ENCODE assay signal across 9 cellular contexts in genomic region chr10:74827694-74828093, GRCh38. TPM values are rescaled to one million over a fixed set of nuclear protein-coding genes. Genes with fewer than 3 reads are reported as not detected.
A peak's percentile ranks its signal among the peaks of the same experiment; 100 is the strongest.
DNase-seq lines count a peak whose midpoint lies in the region; ATAC-seq and TF ChIP-seq lines count a peak whose summit lies in the region.
"Had no signal": no experiment of that assay in that cellular context is flagged by ENCODE, and none has a peak within 500 bp of the region (broad histone marks: within the 10 kb centered on the region; RNA-seq: fewer than 3 reads in every experiment).

No MANE protein-coding gene starts in this region.

- TF ChIP-seq POLR2A in testis (IDR thresholded peaks at IDR 0.05) = no peak

- H3K9me3 Mint-ChIP-seq in activated CD8-positive, alpha-beta memory T cell treated with anti-CD3 and anti-CD28 coated beads, Interleukin-2, amount 10 ng/mL, durations not matched to agents 7 days and 5 days (ENCODE audit: low read depth) = no peaks in the 10 kb centered on the region
- no peaks in the 10 kb centered on the region for H3K9me3 Mint-ChIP-seq in activated naive CD8-positive, alpha-beta T cell (ENCODE audit: low read depth)

- no peaks in the 10 kb centered on the region for H3K27me3 Mint-ChIP-seq in activated CD8-positive, alpha-beta memory T cell treated with anti-CD3 and anti-CD28 coated beads, Interleukin-2, amount 10 ng/mL, durations not matched to agents 7 days and 5 days
- H3K27me3 Mint-ChIP-seq in activated naive CD8-positive, alpha-beta T cell = no peaks in the 10 kb centered on the region

- H3K9me3 ChIP-seq in left lung (no peaks in the 10 kb centered on the region), testis (no peaks in the 10 kb centered on the region)

- H3K4me1 ChIP-seq in left lung = peaks cover 0 to 35% of the 10 kb centered on the region in 2 donors
- peaks cover 36% of the 10 kb centered on the region for H3K4me1 ChIP-seq in testis

- 36 to 71% methylated on average over 7 of the region's 7 CpGs for whole genome bisulfite sequencing in testis, 2 donors

- CTCF ChIA-PET in activated CD8-positive, alpha-beta memory T cell treated with anti-CD3 and anti-CD28 coated beads, Interleukin-2, amount 10 ng/mL, durations not matched to agents 7 days and 5 days (lab: Charles Lee) = interaction anchor here (1.4 kb wide), 1 partner anchor 583 kb away, joined by 3 read pairs; no protein-coding TSS in a partner anchor

- H3K4me3 ChIP-seq in left lung = peak overlapping the region; percentile 58 to 89
- peak overlapping the region; percentile 89 to 98 for H3K4me3 ChIP-seq in testis

- no peak overlapping the region for H3K27ac ChIP-seq in left lung
- peak overlapping the region; percentile 60 to 100 for H3K27ac ChIP-seq in testis

- H3K36me3 ChIP-seq in left lung = no peaks in the 10 kb centered on the region
- H3K36me3 ChIP-seq in testis (ENCODE audit: low read depth, missing control alignments) = no peaks in the 10 kb centered on the region

- no peak for ATAC-seq in activated CD8-positive, alpha-beta memory T cell treated with anti-CD3 and anti-CD28 coated beads, Interleukin-2, amount 10 ng/mL, durations not matched to agents 7 days and 5 days
- ATAC-seq in left lung = no peak
- no peak for ATAC-seq in HG02798 (IDR thresholded peaks at IDR 0.05; ENCODE audit: poor library complexity, unreplicated experiment)

- peaks cover 10% of the 10 kb centered on the region for H3K36me3 Mint-ChIP-seq in activated CD8-positive, alpha-beta memory T cell treated with anti-CD3 and anti-CD28 coated beads, Interleukin-2, amount 10 ng/mL, durations not matched to agents 7 days and 5 days
- peaks cover 3% of the 10 kb centered on the region for H3K36me3 Mint-ChIP-seq in activated naive CD8-positive, alpha-beta T cell

- intact Hi-C loops in left lung (cut with DNase I) (no loop called here), testis (cut with DNase I; ENCODE audit: low total_unique reads) (no loop called here)

- DNase-seq in activated CD8-positive, alpha-beta memory T cell treated with anti-CD3 and anti-CD28 coated beads, Interleukin-2, amount 10 ng/mL, durations not matched to agents 7 days and 5 days = no peak
- no peak for DNase-seq in activated CD8-positive, alpha-beta memory T cell treated with anti-CD3 and anti-CD28 coated beads, Interleukin-2, amount 50 U/mL, for 4 hours
- DNase-seq in left lung = no peak
- DNase-seq in testis = no peak
- DNase-seq in midbrain (lab: John Stamatoyannopoulos, UW) = no peak
- no peak for DNase-seq in DMS 273 treated with DMSO at 0.1 percent for 48 hours (lab: John Stamatoyannopoulos, UW)
- DNase-seq: NCI-H1436 had no signal

- H3K27ac Mint-ChIP-seq in activated CD8-positive, alpha-beta memory T cell treated with anti-CD3 and anti-CD28 coated beads, Interleukin-2, amount 10 ng/mL, durations not matched to agents 7 days and 5 days = peak overlapping the region; percentile 68
- H3K27ac Mint-ChIP-seq in activated naive CD8-positive, alpha-beta T cell = peak overlapping the region; percentile 89

- H3K27me3 ChIP-seq in left lung (no peaks in the 10 kb centered on the region), testis (no peaks in the 10 kb centered on the region)

- peak overlapping the region; percentile 84 for H3K4me3 Mint-ChIP-seq in activated CD8-positive, alpha-beta memory T cell treated with anti-CD3 and anti-CD28 coated beads, Interleukin-2, amount 10 ng/mL, durations not matched to agents 7 days and 5 days
- H3K4me3 Mint-ChIP-seq in activated naive CD8-positive, alpha-beta T cell = peak overlapping the region; percentile 92

- TF ChIP-seq CTCF in left lung (IDR thresholded peaks at IDR 0.05) (no peak), testis (IDR thresholded peaks at IDR 0.05) (no peak)

- H3K4me1 Mint-ChIP-seq in activated CD8-positive, alpha-beta memory T cell treated with anti-CD3 and anti-CD28 coated beads, Interleukin-2, amount 10 ng/mL, durations not matched to agents 7 days and 5 days = peaks cover 41% of the 10 kb centered on the region
- H3K4me1 Mint-ChIP-seq in activated naive CD8-positive, alpha-beta T cell (ENCODE audit: low read depth) = peaks cover 62% of the 10 kb centered on the region

RNA-seq across cellular contexts. Expression of gene KAT6B, which starts 1.3 kb away (rescaled TPM):
- 10 to 100 TPM; 32.5 to 33.9 TPM for total RNA-seq in activated CD8-positive, alpha-beta memory T cell treated with anti-CD3 and anti-CD28 coated beads, Interleukin-2, amount 10 ng/mL, durations not matched to agents 7 days and 5 days
- total RNA-seq in left lung = 10 to 100 TPM; 27.6 to 29.8 TPM
- 100 to 1,000 TPM; 106 to 109 TPM for total RNA-seq in testis
- polyA plus RNA-seq in testis (ENCODE audit: insufficient read depth, low read depth, low replicate concordance) = 23.9 TPM

Comparison
In these comparisons a context has a peak if more than half of its experiments do, and no peak if none do; other contexts are left out.
1. H3K27ac ChIP-seq: peak in testis (2 of 2); none in left lung (0 of 2).